In the genomic region with DNA sequence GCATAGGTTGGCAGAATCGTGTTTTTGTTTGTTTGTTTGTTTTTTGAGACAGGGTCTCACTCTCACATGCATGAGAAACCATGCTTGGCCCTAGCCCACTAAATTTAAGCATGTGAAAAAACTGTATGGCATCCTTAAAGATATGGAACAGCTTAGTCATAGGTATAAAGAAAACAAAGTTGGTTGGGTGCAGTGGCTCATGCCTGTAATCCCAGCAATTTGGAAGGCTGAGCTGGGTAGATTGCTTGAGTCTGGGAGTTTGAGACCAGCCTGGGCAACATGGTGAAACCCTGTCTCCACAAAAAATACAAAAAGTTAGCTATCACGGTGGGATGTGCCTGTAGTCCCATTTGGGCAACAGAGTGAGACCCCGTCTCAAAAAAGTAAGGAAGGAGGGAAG, we compare ENCODE assay signal across 22 cellular contexts. TPM values are rescaled to one million over a fixed set of nuclear protein-coding genes. Genes with fewer than 3 reads are reported as not detected.
"Had no signal": no experiment of that assay in that cellular context is flagged by ENCODE, and none has a peak within 500 bp of the region (broad histone marks: within the 10 kb centered on the region; RNA-seq: fewer than 3 reads in every experiment).

No MANE protein-coding gene starts in this region.

- H3K27me3 ChIP-seq: breast epithelium, testis had no signal

- H3K27ac Mint-ChIP-seq: activated B cell treated with CpG ODN at 0.5 μM for 24 hours; activated CD4-positive, alpha-beta T cell treated with anti-CD3 and anti-CD28 coated beads, Interleukin-2, amount 10 ng/mL, durations not matched to agents 24 days and 14 days; activated CD8-positive, alpha-beta T cell treated with anti-CD3 and anti-CD28 coated beads for 36 hours; natural killer cell treated with Interleukin-12 subunit alpha and Interleukin-12 subunit beta and Interleukin-15 and Interleukin-18, amount 100 ng/mL, for 72 hours; stimulated activated memory B cell treated with anti-CD40 and anti-IgM and Interleukin-4, amounts not matched to agents 10 μg/mL and 1 μg/mL and 100 μg/mL, for 72 hours; T-helper 2 cell treated with Interferon-gamma antibody and Interleukin-4, amounts not matched to agents 5 μg/mL and 100 μg/mL, for 36 hours; type B pancreatic cell had no signal

- H3K4me3 ChIP-seq: breast epithelium, lower lobe of right lung, smooth muscle cell, testis had no signal

- H3K36me3 Mint-ChIP-seq: natural killer cell treated with Interleukin-12 subunit alpha and Interleukin-12 subunit beta and Interleukin-15 and Interleukin-18, amount 100 ng/mL, for 72 hours; stimulated activated memory B cell treated with anti-CD40 and anti-IgM and Interleukin-4, amounts not matched to agents 10 μg/mL and 1 μg/mL and 100 μg/mL, for 72 hours; type B pancreatic cell had no signal

- DNase-seq: activated B cell treated with CpG ODN at 0.5 μM for 24 hours; activated CD4-positive, alpha-beta T cell treated with anti-CD3 and anti-CD28 coated beads, Interleukin-2, amount 10 ng/mL, durations not matched to agents 24 days and 14 days; activated CD8-positive, alpha-beta T cell treated with anti-CD3 and anti-CD28 coated beads for 36 hours; activated effector memory CD4-positive, alpha-beta T cell treated with Interleukin-2 at 50 U/mL for 16 hours; activated naive CD4-positive, alpha-beta T cell treated with anti-CD3 and anti-CD28 coated beads, Interleukin-2, amount 50 U/mL, for 16 hours; activated T-cell treated with anti-CD3 and anti-CD28 coated beads, Interleukin-2, amount 50 U/mL, for 48 hours; cortex of kidney; hippocampal formation; lower lobe of right lung; stimulated activated CD4-positive, alpha-beta T cell treated with anti-CD3 and anti-CD28 coated beads, Interleukin-4, amount 100 ng/mL, for 4 hours; testis had no signal

- H3K9me3 Mint-ChIP-seq: activated B cell treated with CpG ODN at 0.5 μM for 24 hours; activated CD4-positive, alpha-beta T cell treated with anti-CD3 and anti-CD28 coated beads, Interleukin-2, amount 10 ng/mL, durations not matched to agents 24 days and 14 days; activated CD8-positive, alpha-beta T cell treated with anti-CD3 and anti-CD28 coated beads for 36 hours; natural killer cell treated with Interleukin-12 subunit alpha and Interleukin-12 subunit beta and Interleukin-15 and Interleukin-18, amount 100 ng/mL, for 72 hours; stimulated activated memory B cell treated with anti-CD40 and anti-IgM and Interleukin-4, amounts not matched to agents 10 μg/mL and 1 μg/mL and 100 μg/mL, for 72 hours; T-helper 2 cell treated with Interferon-gamma antibody and Interleukin-4, amounts not matched to agents 5 μg/mL and 100 μg/mL, for 36 hours; type B pancreatic cell had no signal

- H3K36me3 ChIP-seq: breast epithelium, lower lobe of right lung had no signal

- H3K27ac ChIP-seq: breast epithelium, lower lobe of right lung, parathyroid adenoma, testis had no signal

- H3K4me1 Mint-ChIP-seq: activated B cell treated with CpG ODN at 0.5 μM for 24 hours; activated CD4-positive, alpha-beta T cell treated with anti-CD3 and anti-CD28 coated beads, Interleukin-2, amount 10 ng/mL, durations not matched to agents 24 days and 14 days; stimulated activated memory B cell treated with anti-CD40 and anti-IgM and Interleukin-4, amounts not matched to agents 10 μg/mL and 1 μg/mL and 100 μg/mL, for 72 hours had no signal

- H3K9me3 ChIP-seq: breast epithelium, lower lobe of right lung, testis had no signal

- H3K27me3 Mint-ChIP-seq: activated B cell treated with CpG ODN at 0.5 μM for 24 hours; stimulated activated memory B cell treated with anti-CD40 and anti-IgM and Interleukin-4, amounts not matched to agents 10 μg/mL and 1 μg/mL and 100 μg/mL, for 72 hours; type B pancreatic cell had no signal

- H3K4me1 ChIP-seq: breast epithelium, lower lobe of right lung, parathyroid adenoma, testis had no signal

- H3K4me3 Mint-ChIP-seq: activated B cell treated with CpG ODN at 0.5 μM for 24 hours; activated CD4-positive, alpha-beta T cell treated with anti-CD3 and anti-CD28 coated beads, Interleukin-2, amount 10 ng/mL, durations not matched to agents 24 days and 14 days; activated CD8-positive, alpha-beta T cell treated with anti-CD3 and anti-CD28 coated beads for 36 hours; natural killer cell treated with Interleukin-12 subunit alpha and Interleukin-12 subunit beta and Interleukin-15 and Interleukin-18, amount 100 ng/mL, for 72 hours; stimulated activated memory B cell treated with anti-CD40 and anti-IgM and Interleukin-4, amounts not matched to agents 10 μg/mL and 1 μg/mL and 100 μg/mL, for 72 hours; T-helper 2 cell treated with Interferon-gamma antibody and Interleukin-4, amounts not matched to agents 5 μg/mL and 100 μg/mL, for 36 hours; type B pancreatic cell had no signal

- ATAC-seq: activated CD8-positive, alpha-beta T cell treated with anti-CD3 and anti-CD28 coated beads for 36 hours; lower lobe of right lung; natural killer cell treated with Interleukin-12 subunit alpha and Interleukin-12 subunit beta and Interleukin-15 and Interleukin-18, amount 100 ng/mL, for 72 hours; sciatic nerve; stimulated activated memory B cell treated with anti-CD40 and anti-IgM and Interleukin-4, amounts not matched to agents 10 μg/mL and 1 μg/mL and 100 μg/mL, for 72 hours had no signal

RNA-seq across cellular contexts. Expression of gene EXD1, which starts 25.2 kb away (rescaled TPM):
- total RNA-seq: activated B cell treated with CpG ODN at 0.5 μM for 24 hours; activated CD4-positive, alpha-beta T cell treated with anti-CD3 and anti-CD28 coated beads, Interleukin-2, amount 10 ng/mL, durations not matched to agents 24 days and 14 days; activated CD8-positive, alpha-beta T cell treated with anti-CD3 and anti-CD28 coated beads for 36 hours; breast epithelium; glomerular endothelial cell; lower lobe of right lung; mesenteric fat pad; natural killer cell treated with Interleukin-12 subunit alpha and Interleukin-12 subunit beta and Interleukin-15 and Interleukin-18, amount 100 ng/mL, for 72 hours; sciatic nerve had no signal
- polyA plus RNA-seq: esophagus, smooth muscle cell had no signal
